9 cellular contexts compared by ENCODE assay signal in genomic region chr16:69741951-69742904, GRCh38. TPM values are rescaled to one million over a fixed set of nuclear protein-coding genes. Genes with fewer than 3 reads are reported as not detected.
A peak's percentile ranks its signal among the peaks of the same experiment; 100 is the strongest.
DNase-seq lines count a peak whose midpoint lies in the region; ATAC-seq and TF ChIP-seq lines count a peak whose summit lies in the region.
"Had no signal": no experiment of that assay in that cellular context is flagged by ENCODE, and none has a peak within 500 bp of the region (broad histone marks: within the 10 kb centered on the region; RNA-seq: fewer than 3 reads in every experiment).

No MANE protein-coding gene starts in this region.

- H3K79me2 ChIP-seq in GM23248 (ENCODE audit: insufficient read depth), result peaks cover 14% of the 10 kb centered on the region; the same call in 1 of the 2 replicates

- no peak overlapping the region for H3K4me3 ChIP-seq in GM23248
- no peak overlapping the region for H3K4me3 ChIP-seq in astrocyte of the spinal cord (ENCODE audit: low read depth, low read length)
- no peak overlapping the region for H3K4me3 ChIP-seq in heart right ventricle
- no peak overlapping the region for H3K4me3 ChIP-seq in psoas muscle
- H3K4me3 ChIP-seq: skin epidermis had no signal

- in situ Hi-C loops in GM23248 (cut with MboI), result no loop called here
- in situ Hi-C loops in astrocyte of the spinal cord (cut with HindIII; ENCODE audit: low sequenced_read_pairs), result no loop called here

- no peak overlapping the region for H3K27ac ChIP-seq in GM23248
- peak overlapping the region in 5 of 10 donors; percentile 5 to 66 (median 49) for H3K27ac ChIP-seq in heart right ventricle
- no peak overlapping the region for H3K27ac ChIP-seq in psoas muscle

- H3K9ac ChIP-seq in GM23248, result no peak overlapping the region

- peaks cover 17% of the 10 kb centered on the region; the same call in 1 of the 2 replicates for H3F3A ChIP-seq in GM23248 (ENCODE audit: insufficient read depth)

- peak; percentile 46 for DNase-seq in GM23248
- DNase-seq in astrocyte of the spinal cord (ENCODE audit: low read depth, low spot score), result peak; percentile 56
- peak; percentile 80 to 82 for DNase-seq in heart right ventricle
- DNase-seq in psoas muscle, result peak; percentile 78 to 86
- no peak for DNase-seq in activated CD8-positive, alpha-beta memory T cell treated with anti-CD3 and anti-CD28 coated beads, Interleukin-2, amount 50 U/mL, for 48 hours
- no peak for DNase-seq in activated CD4-positive, alpha-beta T cell treated with anti-CD3 and anti-CD28 coated beads, Interleukin-2, amount 50 U/mL, for 4 hours
- no peak for DNase-seq in T-helper 2 cell
- no peak for DNase-seq in cortex of kidney (lab: John Stamatoyannopoulos, UW)

- WGBS in GM23248 (ENCODE audit: low coverage in 1 of 2, low lambda C conversion rate in 2 of 2, missing lambda C conversion rate in 2 of 2), 2 experiments, result 88 to 90% methylated on average over 41 of the region's 41 CpGs
- WGBS in heart right ventricle, 2 donors, result 71 to 74% methylated on average over 37 to 41 of the region's 41 CpGs
- WGBS in psoas muscle, 3 donors, result 77 to 82% (median 79%) methylated on average over 36 to 41 of the region's 41 CpGs

- TF ChIP-seq CTCF in astrocyte of the spinal cord (IDR thresholded peaks at IDR 0.05; ENCODE audit: low read depth, low read length) (no peak), heart right ventricle (IDR thresholded peaks at IDR 0.05) (no peak), psoas muscle (IDR thresholded peaks at IDR 0.05) (no peak)

- H3K36me3 ChIP-seq in GM23248 (ENCODE audit: low read depth) (peaks cover 43% of the 10 kb centered on the region), heart right ventricle (peaks cover 0 to 78% (median 51%) of the 10 kb centered on the region in 9 donors), psoas muscle (ENCODE audit: insufficient read depth in 1 of 2, low read depth in 1 of 2) (peaks cover 2 to 80% of the 10 kb centered on the region in 2 donors)

- ATAC-seq in heart right ventricle (peak in 7 of 8 donors; percentile 53 to 70 (median 65)), psoas muscle (peak in 2 of 4 donors; percentile 23 to 58)

- H3K4me1 ChIP-seq in GM23248 (ENCODE audit: insufficient read depth) (no peaks in the 10 kb centered on the region; the same call in 1 of the 2 replicates), heart right ventricle (peaks cover 0 to 28% (median 13%) of the 10 kb centered on the region in 9 donors), psoas muscle (no peaks in the 10 kb centered on the region)

- H2AFZ ChIP-seq in GM23248, result no peak overlapping the region

- H3K9me3 ChIP-seq in GM23248 (ENCODE audit: low read depth) (no peaks in the 10 kb centered on the region), heart right ventricle (no peaks in the 10 kb centered on the region), psoas muscle (no peaks in the 10 kb centered on the region)

- no peaks in the 10 kb centered on the region for H4K20me1 ChIP-seq in GM23248 (ENCODE audit: insufficient read depth)

- H3K27me3 ChIP-seq in GM23248 (replicated peaks; ENCODE audit: insufficient read depth), result no peaks in the 10 kb centered on the region
- H3K27me3 ChIP-seq in heart right ventricle, result no peaks in the 10 kb centered on the region
- no peaks in the 10 kb centered on the region for H3K27me3 ChIP-seq in psoas muscle (ENCODE audit: insufficient read depth in 3 of 3, low read length in 2 of 3)

- no peaks in the 10 kb centered on the region for H3K9me2 ChIP-seq in GM23248 (ENCODE audit: insufficient read depth)

- no peak overlapping the region for H3K4me2 ChIP-seq in GM23248 (ENCODE audit: unreplicated experiment)

- intact Hi-C loops in heart right ventricle (cut with DNase I) (loop anchor here in 1 of 10 donors (2.0 kb wide), 1 partner anchor 15 kb away; the partner anchor contains the start of gene NQO1), psoas muscle (cut with DNase I) (no loop called here)

RNA-seq across cellular contexts. Expression of gene NOB1, which starts 12.5 kb away (rescaled TPM):
- total RNA-seq in GM23248 (2014; rRNA removed; shearing (Covaris generic)), result 20.4 and 24.8 TPM in 2 replicates
- polyA plus RNA-seq in GM23248 (2016; fragmentation: Nextera tagmentation; extraction: Ambion mirVana) (44.5 and 46.2 TPM in 2 replicates), heart right ventricle (10 to 100 TPM in 1 of 2 donors, 1 to 10 TPM in 1; 5.4 to 23.1 TPM), psoas muscle (10 to 100 TPM; 33.0 to 60.6 (median 36.5) TPM)
- total RNA-seq in heart right ventricle (10 to 100 TPM; 11.2 to 23.4 (median 15.6) TPM), psoas muscle (10 to 100 TPM; 29.3 to 53.5 (median 43.0) TPM)

RNA-seq across cellular contexts. Expression of gene NQO1, which starts 15.9 kb away (rescaled TPM):
- total RNA-seq in GM23248 (2014; rRNA removed; shearing (Covaris generic)), result 332 and 431 TPM in 2 replicates
- 501 and 507 TPM in 2 replicates for polyA plus RNA-seq in GM23248 (2016; fragmentation: Nextera tagmentation; extraction: Ambion mirVana)
- 10 to 100 TPM in 6 of 10 donors, 1 to 10 TPM in 4; 5.9 to 37.3 (median 12.2) TPM for total RNA-seq in heart right ventricle
- polyA plus RNA-seq in heart right ventricle, result 10 to 100 TPM; 13.6 to 16.6 TPM
- total RNA-seq in psoas muscle, result 100 to 1,000 TPM in 1 of 4 donors, 10 to 100 TPM in 3; 29.2 to 186 (median 53.9) TPM
- 10 to 100 TPM; 12.1 to 47.1 (median 17.1) TPM for polyA plus RNA-seq in psoas muscle

RNA-seq across cellular contexts. Expression of gene WWP2, which starts 19.9 kb away (rescaled TPM):
- total RNA-seq in GM23248 (2014; rRNA removed; shearing (Covaris generic)), result 15.8 and 19.0 TPM in 2 replicates
- polyA plus RNA-seq in GM23248 (2016; fragmentation: Nextera tagmentation; extraction: Ambion mirVana) (18.4 and 18.5 TPM in 2 replicates), heart right ventricle (10 to 100 TPM in 1 of 2 donors, 1 to 10 TPM in 1; 9.0 to 13.1 TPM), psoas muscle (10 to 100 TPM; 12.2 to 19.0 (median 18.4) TPM)
- total RNA-seq in heart right ventricle (10 to 100 TPM; 19.1 to 31.1 (median 21.2) TPM), psoas muscle (10 to 100 TPM; 18.6 to 26.0 (median 20.5) TPM)

Comparison
In these comparisons a context has a peak if more than half of its experiments do, and no peak if none do; other contexts are left out.
1. DNase-seq: peak in GM23248 (single experiment), astrocyte of the spinal cord (single experiment), heart right ventricle (2 of 2) and psoas muscle (2 of 2); none in activated CD8-positive, alpha-beta memory T cell treated with anti-CD3 and anti-CD28 coated beads, Interleukin-2, amount 50 U/mL, for 48 hours (single experiment), activated CD4-positive, alpha-beta T cell treated with anti-CD3 and anti-CD28 coated beads, Interleukin-2, amount 50 U/mL, for 4 hours (0 of 2), T-helper 2 cell (0 of 5) and cortex of kidney (single experiment).